10 cellular contexts compared by ENCODE assay signal in genomic region chrX:150767475-150768131, GRCh38.
DNase-seq lines count a peak whose midpoint lies in the region; ATAC-seq, FAIRE-seq and TF ChIP-seq lines count a peak whose summit lies in the region.
"Had no signal": no experiment of that assay in that cellular context is flagged by ENCODE, and none has a peak within 500 bp of the region (broad histone marks: within the 10 kb centered on the region; RNA-seq: fewer than 3 reads in every experiment).

No MANE protein-coding gene starts in this region.

- peak overlapping the region; percentile 67 for H3K27ac ChIP-seq in HL-60 (replicated peaks)
- peak overlapping the region; percentile 89 for H3K27ac ChIP-seq in layer of hippocampus (ENCODE audit: low read depth, low read length)
- no peak overlapping the region for H3K27ac ChIP-seq in suprapubic skin
- H3K27ac ChIP-seq in small intestine (ENCODE audit: low read depth in 1 of 2, low read length in 1 of 2) = no peak overlapping the region

- no peak for TF ChIP-seq EP300 in suprapubic skin (IDR thresholded peaks at IDR 0.05)

- ATAC-seq in HG02981 (IDR thresholded peaks at IDR 0.05; ENCODE audit: unreplicated experiment) = no peak
- ATAC-seq: sciatic nerve had no signal

- peak; percentile 39 for DNase-seq in Daoy (ENCODE audit: low read depth)
- DNase-seq in HL-60 (ENCODE audit: low read depth in 1 of 2, low spot score in 1 of 2) = peak; percentile 42 to 63
- peak; percentile 76 for DNase-seq in adipocyte (ENCODE audit: low read depth)
- DNase-seq in suprapubic skin (ENCODE audit: low spot score in 2 of 2) = no peak
- DNase-seq in small intestine = no peak
- DNase-seq in NCI-H2081 treated with DMSO at 0.1 percent for 48 hours (lab: John Stamatoyannopoulos, UW) = no peak
- DNase-seq: upper lobe of left lung had no signal

- TF ChIP-seq POLR2A in suprapubic skin (IDR thresholded peaks at IDR 0.05) = no peak

- TF ChIP-seq CTCF in HL-60 (IDR thresholded peaks at IDR 0.05; ENCODE audit: insufficient read depth, low read length) (no peak), suprapubic skin (IDR thresholded peaks at IDR 0.05) (no peak)

- FAIRE-seq in small intestine (lab: Jason Lieb, UNC) = no peak

- H3K36me3 ChIP-seq in adipocyte (ENCODE audit: control insufficient read depth, insufficient read depth, low read length, severe bottlenecking) (no peaks in the 10 kb centered on the region), suprapubic skin (no peaks in the 10 kb centered on the region), small intestine (ENCODE audit: control insufficient read depth in 2 of 2, insufficient read depth in 2 of 2, low read length in 2 of 2) (no peaks in the 10 kb centered on the region)

- H3K4me1 ChIP-seq in adipocyte (ENCODE audit: control insufficient read depth, insufficient read depth, low read length) (peaks cover 27% of the 10 kb centered on the region), suprapubic skin (peaks cover 23% of the 10 kb centered on the region), small intestine (ENCODE audit: control insufficient read depth in 2 of 2, insufficient read depth in 1 of 2, low read depth in 1 of 2, low read length in 1 of 2) (no peaks in the 10 kb centered on the region)

- 74% methylated on average over 17 of the region's 17 CpGs for whole genome bisulfite sequencing in suprapubic skin
- WGBS in small intestine, 3 donors = 75 to 92% (median 78%) methylated on average over 17 of the region's 17 CpGs

- no peak overlapping the region for H3K4me3 ChIP-seq in HL-60 (replicated peaks; ENCODE audit: insufficient read depth, low read length)
- no peak overlapping the region for H3K4me3 ChIP-seq in adipocyte (ENCODE audit: low read length)
- no peak overlapping the region for H3K4me3 ChIP-seq in suprapubic skin
- no peak overlapping the region for H3K4me3 ChIP-seq in small intestine (ENCODE audit: low read depth in 1 of 2, low read length in 2 of 2)
- H3K4me3 ChIP-seq: upper lobe of left lung had no signal

- H3K27me3 ChIP-seq in HL-60 (ENCODE audit: insufficient read depth, poor library complexity, severe bottlenecking) = no peaks in the 10 kb centered on the region
- no peaks in the 10 kb centered on the region for H3K27me3 ChIP-seq in adipocyte (replicated peaks; ENCODE audit: control insufficient read depth, insufficient read depth, low read length)
- H3K27me3 ChIP-seq in layer of hippocampus (ENCODE audit: control insufficient read depth, insufficient read depth, low read length) = no peaks in the 10 kb centered on the region
- H3K27me3 ChIP-seq in suprapubic skin = no peaks in the 10 kb centered on the region
- H3K27me3 ChIP-seq in small intestine (ENCODE audit: control insufficient read depth in 2 of 2, insufficient read depth in 2 of 2, low read length in 2 of 2) = no peaks in the 10 kb centered on the region
- H3K27me3 ChIP-seq: upper lobe of left lung had no signal

- H3K9ac ChIP-seq in adipocyte (ENCODE audit: low read length) = no peak overlapping the region

- H3K9me3 ChIP-seq in adipocyte (ENCODE audit: control insufficient read depth, low read length) (no peaks in the 10 kb centered on the region), suprapubic skin (no peaks in the 10 kb centered on the region), small intestine (ENCODE audit: control insufficient read depth, low read depth) (no peaks in the 10 kb centered on the region)
- H3K9me3 ChIP-seq: upper lobe of left lung had no signal

Comparison
In these comparisons a context has a peak if more than half of its experiments do, and no peak if none do; other contexts are left out.
1. DNase-seq: peak in Daoy (single experiment), HL-60 (2 of 2) and adipocyte (single experiment); none in suprapubic skin (0 of 2), small intestine (single experiment) and NCI-H2081 treated with DMSO at 0.1 percent for 48 hours (single experiment).
2. H3K27ac ChIP-seq: peak in HL-60 (single experiment) and layer of hippocampus (single experiment); none in suprapubic skin (single experiment) and small intestine (0 of 2).